ENCODE assay signal across 1 cellular context in the genomic region with DNA sequence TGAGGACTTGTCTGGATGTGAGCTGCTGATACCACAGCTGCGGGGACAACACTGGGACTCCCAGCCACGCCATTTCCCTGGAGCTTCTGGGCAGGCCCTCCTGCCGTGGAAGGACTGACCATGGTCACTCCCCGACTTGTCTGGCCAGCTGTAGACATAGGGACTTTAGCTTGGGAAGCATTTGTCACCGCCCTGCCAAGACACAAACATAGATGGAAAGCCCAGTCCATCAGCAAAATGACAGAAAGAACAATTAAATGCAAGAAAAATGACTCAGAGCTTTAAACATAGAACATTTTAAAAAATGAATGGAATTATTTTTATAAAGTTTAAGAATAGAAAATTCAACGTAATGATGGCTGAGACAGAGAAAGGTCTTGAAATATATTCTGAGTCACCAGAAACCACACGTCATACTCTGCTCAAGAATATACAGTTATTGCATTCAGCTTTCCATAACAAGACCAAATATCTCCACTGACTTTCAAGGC.
TF ChIP-seq lines count a peak whose summit lies in the region.

No MANE protein-coding gene starts in this region.

TF ChIP-seq in GM23338, 12 proteins besides CTCF, POLR2A, EP300 and RAD21 (continued from another document):
- TF ChIP-seq, protein P1, sequence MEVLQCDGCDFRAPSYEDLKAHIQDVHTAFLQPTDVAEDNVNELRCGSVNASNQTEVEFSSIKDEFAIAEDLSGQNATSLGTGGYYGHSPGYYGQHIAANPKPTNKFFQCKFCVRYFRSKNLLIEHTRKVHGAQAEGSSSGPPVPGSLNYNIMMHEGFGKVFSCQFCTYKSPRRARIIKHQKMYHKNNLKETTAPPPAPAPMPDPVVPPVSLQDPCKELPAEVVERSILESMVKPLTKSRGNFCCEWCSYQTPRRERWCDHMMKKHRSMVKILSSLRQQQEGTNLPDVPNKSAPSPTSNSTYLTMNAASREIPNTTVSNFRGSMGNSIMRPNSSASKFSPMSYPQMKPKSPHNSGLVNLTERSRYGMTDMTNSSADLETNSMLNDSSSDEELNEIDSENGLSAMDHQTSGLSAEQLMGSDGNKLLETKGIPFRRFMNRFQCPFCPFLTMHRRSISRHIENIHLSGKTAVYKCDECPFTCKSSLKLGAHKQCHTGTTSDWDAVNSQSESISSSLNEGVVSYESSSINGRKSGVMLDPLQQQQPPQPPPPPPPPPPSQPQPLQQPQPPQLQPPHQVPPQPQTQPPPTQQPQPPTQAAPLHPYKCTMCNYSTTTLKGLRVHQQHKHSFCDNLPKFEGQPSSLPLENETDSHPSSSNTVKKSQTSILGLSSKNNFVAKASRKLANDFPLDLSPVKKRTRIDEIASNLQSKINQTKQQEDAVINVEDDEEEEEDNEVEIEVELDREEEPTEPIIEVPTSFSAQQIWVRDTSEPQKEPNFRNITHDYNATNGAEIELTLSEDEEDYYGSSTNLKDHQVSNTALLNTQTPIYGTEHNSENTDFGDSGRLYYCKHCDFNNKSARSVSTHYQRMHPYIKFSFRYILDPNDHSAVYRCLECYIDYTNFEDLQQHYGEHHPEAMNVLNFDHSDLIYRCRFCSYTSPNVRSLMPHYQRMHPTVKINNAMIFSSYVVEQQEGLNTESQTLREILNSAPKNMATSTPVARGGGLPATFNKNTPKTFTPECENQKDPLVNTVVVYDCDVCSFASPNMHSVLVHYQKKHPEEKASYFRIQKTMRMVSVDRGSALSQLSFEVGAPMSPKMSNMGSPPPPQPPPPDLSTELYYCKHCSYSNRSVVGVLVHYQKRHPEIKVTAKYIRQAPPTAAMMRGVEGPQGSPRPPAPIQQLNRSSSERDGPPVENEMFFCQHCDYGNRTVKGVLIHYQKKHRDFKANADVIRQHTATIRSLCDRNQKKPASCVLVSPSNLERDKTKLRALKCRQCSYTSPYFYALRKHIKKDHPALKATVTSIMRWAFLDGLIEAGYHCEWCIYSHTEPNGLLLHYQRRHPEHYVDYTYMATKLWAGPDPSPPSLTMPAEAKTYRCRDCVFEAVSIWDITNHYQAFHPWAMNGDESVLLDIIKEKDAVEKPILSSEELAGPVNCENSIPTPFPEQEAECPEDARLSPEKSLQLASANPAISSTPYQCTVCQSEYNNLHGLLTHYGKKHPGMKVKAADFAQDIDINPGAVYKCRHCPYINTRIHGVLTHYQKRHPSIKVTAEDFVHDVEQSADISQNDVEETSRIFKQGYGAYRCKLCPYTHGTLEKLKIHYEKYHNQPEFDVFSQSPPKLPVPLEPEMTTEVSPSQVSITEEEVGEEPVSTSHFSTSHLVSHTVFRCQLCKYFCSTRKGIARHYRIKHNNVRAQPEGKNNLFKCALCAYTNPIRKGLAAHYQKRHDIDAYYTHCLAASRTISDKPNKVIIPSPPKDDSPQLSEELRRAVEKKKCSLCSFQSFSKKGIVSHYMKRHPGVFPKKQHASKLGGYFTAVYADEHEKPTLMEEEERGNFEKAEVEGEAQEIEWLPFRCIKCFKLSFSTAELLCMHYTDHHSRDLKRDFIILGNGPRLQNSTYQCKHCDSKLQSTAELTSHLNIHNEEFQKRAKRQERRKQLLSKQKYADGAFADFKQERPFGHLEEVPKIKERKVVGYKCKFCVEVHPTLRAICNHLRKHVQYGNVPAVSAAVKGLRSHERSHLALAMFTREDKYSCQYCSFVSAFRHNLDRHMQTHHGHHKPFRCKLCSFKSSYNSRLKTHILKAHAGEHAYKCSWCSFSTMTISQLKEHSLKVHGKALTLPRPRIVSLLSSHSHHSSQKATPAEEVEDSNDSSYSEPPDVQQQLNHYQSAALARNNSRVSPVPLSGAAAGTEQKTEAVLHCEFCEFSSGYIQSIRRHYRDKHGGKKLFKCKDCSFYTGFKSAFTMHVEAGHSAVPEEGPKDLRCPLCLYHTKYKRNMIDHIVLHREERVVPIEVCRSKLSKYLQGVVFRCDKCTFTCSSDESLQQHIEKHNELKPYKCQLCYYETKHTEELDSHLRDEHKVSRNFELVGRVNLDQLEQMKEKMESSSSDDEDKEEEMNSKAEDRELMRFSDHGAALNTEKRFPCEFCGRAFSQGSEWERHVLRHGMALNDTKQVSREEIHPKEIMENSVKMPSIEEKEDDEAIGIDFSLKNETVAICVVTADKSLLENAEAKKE (CRISPR knock-in tag; IDR thresholded peaks at IDR 0.05): no peak
- TF ChIP-seq CREB1 (CRISPR knock-in tag; IDR thresholded peaks at IDR 0.05; ENCODE audit: low read depth) (no peak), POLR2AphosphoS5 (IDR thresholded peaks at IDR 0.05; ENCODE audit: low read depth) (no peak), ZNF331 (CRISPR knock-in tag; IDR thresholded peaks at IDR 0.05; ENCODE audit: low read depth) (no peak), ZNF114 (CRISPR knock-in tag; IDR thresholded peaks at IDR 0.05) (no peak)
- TF ChIP-seq, protein P2, sequence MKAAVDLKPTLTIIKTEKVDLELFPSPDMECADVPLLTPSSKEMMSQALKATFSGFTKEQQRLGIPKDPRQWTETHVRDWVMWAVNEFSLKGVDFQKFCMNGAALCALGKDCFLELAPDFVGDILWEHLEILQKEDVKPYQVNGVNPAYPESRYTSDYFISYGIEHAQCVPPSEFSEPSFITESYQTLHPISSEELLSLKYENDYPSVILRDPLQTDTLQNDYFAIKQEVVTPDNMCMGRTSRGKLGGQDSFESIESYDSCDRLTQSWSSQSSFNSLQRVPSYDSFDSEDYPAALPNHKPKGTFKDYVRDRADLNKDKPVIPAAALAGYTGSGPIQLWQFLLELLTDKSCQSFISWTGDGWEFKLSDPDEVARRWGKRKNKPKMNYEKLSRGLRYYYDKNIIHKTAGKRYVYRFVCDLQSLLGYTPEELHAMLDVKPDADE (IDR thresholded peaks at IDR 0.05): no peak
- TF ChIP-seq, protein P3, sequence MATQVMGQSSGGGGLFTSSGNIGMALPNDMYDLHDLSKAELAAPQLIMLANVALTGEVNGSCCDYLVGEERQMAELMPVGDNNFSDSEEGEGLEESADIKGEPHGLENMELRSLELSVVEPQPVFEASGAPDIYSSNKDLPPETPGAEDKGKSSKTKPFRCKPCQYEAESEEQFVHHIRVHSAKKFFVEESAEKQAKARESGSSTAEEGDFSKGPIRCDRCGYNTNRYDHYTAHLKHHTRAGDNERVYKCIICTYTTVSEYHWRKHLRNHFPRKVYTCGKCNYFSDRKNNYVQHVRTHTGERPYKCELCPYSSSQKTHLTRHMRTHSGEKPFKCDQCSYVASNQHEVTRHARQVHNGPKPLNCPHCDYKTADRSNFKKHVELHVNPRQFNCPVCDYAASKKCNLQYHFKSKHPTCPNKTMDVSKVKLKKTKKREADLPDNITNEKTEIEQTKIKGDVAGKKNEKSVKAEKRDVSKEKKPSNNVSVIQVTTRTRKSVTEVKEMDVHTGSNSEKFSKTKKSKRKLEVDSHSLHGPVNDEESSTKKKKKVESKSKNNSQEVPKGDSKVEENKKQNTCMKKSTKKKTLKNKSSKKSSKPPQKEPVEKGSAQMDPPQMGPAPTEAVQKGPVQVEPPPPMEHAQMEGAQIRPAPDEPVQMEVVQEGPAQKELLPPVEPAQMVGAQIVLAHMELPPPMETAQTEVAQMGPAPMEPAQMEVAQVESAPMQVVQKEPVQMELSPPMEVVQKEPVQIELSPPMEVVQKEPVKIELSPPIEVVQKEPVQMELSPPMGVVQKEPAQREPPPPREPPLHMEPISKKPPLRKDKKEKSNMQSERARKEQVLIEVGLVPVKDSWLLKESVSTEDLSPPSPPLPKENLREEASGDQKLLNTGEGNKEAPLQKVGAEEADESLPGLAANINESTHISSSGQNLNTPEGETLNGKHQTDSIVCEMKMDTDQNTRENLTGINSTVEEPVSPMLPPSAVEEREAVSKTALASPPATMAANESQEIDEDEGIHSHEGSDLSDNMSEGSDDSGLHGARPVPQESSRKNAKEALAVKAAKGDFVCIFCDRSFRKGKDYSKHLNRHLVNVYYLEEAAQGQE (IDR thresholded peaks at IDR 0.05; ENCODE audit: unreplicated experiment): no peak
